In the genomic region with DNA sequence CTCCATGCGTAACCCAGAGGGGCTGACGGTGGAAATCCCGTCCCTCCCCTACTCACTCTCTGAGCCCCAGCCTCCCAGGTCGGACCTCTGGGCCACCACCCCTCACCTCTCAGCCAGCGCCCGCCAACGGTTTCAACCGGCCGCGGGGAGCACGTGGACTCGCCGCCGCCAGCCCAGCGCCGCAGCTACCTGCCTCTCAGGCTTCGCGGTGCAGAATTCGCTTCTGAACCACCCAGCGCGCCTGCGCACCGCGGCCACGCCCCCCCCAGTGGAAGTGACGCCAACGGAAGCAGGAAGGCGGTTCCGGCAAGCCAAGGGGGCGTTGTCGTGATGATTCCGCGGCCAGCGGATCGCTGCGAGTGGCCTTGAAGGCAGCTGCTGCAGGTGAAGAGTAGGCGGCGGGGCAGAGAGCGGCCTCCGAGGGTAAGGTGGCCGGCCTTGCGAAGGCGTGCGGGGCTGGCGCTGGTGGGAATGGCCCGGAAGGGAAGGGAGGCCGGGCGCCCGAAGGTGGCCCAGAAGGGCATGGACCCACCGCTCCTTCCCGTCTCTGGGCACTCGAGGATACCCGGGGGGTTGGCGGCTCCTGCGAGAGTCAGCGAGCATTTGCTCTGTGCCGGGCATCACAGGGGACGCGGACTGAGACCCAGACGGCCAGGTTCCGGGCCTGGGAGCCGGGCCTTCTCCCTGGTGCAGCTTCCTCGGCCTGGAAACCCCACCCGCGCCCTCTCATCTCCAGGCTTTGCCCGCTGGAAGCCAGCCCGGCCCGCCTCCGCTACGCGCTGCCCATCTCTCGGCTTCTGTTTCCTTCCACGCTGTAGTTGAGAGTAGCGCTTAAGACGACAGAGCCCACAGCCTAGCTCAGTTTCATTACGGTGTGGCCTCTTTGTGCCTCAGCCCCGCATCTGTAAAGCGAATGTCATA, we compare ENCODE assay signal across 1 cellular context.
TF ChIP-seq lines count a peak whose summit lies in the region.

A gene with protein sequence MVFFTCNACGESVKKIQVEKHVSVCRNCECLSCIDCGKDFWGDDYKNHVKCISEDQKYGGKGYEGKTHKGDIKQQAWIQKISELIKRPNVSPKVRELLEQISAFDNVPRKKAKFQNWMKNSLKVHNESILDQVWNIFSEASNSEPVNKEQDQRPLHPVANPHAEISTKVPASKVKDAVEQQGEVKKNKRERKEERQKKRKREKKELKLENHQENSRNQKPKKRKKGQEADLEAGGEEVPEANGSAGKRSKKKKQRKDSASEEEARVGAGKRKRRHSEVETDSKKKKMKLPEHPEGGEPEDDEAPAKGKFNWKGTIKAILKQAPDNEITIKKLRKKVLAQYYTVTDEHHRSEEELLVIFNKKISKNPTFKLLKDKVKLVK (minus strand): TSS at position 225 of the 921 bp plus-strand sequence. CDS start 6,412 bp downstream, outside the sequence.
A gene with protein sequence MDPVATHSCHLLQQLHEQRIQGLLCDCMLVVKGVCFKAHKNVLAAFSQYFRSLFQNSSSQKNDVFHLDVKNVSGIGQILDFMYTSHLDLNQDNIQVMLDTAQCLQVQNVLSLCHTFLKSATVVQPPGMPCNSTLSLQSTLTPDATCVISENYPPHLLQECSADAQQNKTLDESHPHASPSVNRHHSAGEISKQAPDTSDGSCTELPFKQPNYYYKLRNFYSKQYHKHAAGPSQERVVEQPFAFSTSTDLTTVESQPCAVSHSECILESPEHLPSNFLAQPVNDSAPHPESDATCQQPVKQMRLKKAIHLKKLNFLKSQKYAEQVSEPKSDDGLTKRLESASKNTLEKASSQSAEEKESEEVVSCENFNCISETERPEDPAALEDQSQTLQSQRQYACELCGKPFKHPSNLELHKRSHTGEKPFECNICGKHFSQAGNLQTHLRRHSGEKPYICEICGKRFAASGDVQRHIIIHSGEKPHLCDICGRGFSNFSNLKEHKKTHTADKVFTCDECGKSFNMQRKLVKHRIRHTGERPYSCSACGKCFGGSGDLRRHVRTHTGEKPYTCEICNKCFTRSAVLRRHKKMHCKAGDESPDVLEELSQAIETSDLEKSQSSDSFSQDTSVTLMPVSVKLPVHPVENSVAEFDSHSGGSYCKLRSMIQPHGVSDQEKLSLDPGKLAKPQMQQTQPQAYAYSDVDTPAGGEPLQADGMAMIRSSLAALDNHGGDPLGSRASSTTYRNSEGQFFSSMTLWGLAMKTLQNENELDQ (plus strand): TSS at position 322 of the 921 bp plus-strand sequence. CDS start 9,695 bp downstream, outside the sequence.

TF ChIP-seq in GM12878, 131 proteins besides CTCF, POLR2A, EP300 and RAD21 (continues in another document):
- TF ChIP-seq ZNF207 (IDR thresholded peaks at IDR 0.05; ENCODE audit: borderline replicate concordance) = 0 out of 2 replicates have a peak, but pooled peaks have one; percentile 18
- TF ChIP-seq NR2C1 (IDR thresholded peaks at IDR 0.05) = no peak
- TF ChIP-seq USF2 (IDR thresholded peaks at IDR 0.05; ENCODE audit: borderline replicate concordance, low read depth, low read length) = peak; percentile 31
- 0 out of 2 replicates have a peak, but pooled peaks have one; percentile 34 for TF ChIP-seq ELK1 (IDR thresholded peaks at IDR 0.05; ENCODE audit: low read depth, low read length)
- peak; percentile 50; the same call in 1 of the 2 replicates for TF ChIP-seq POLR2AphosphoS2 (IDR thresholded peaks at IDR 0.05; ENCODE audit: low read depth, low read length)
- 0 out of 2 replicates have a peak, but pooled peaks have one; percentile 1 for TF ChIP-seq SPI1 (IDR thresholded peaks at IDR 0.05; ENCODE audit: borderline replicate concordance, insufficient read depth, low read depth, low read length)
- TF ChIP-seq IKZF2 (IDR thresholded peaks at IDR 0.05) = no peak
- 0 out of 2 replicates have a peak, but pooled peaks have one; percentile 54 for TF ChIP-seq LARP7 (IDR thresholded peaks at IDR 0.05)
- no peak for TF ChIP-seq RUNX3 (IDR thresholded peaks at IDR 0.05; ENCODE audit: low read length)
- peak; percentile 88 for TF ChIP-seq HDGF (IDR thresholded peaks at IDR 0.05)
- no peak for TF ChIP-seq CEBPB (IDR thresholded peaks at IDR 0.05; ENCODE audit: borderline replicate concordance in 1 of 2, low read depth in 2 of 2, low read length in 2 of 2)
- TF ChIP-seq TAF1 (IDR thresholded peaks at IDR 0.05; ENCODE audit: borderline replicate concordance, low read depth, low read length) = peak; percentile 72; the same call in 1 of the 2 replicates
- TF ChIP-seq FOXK2 (IDR thresholded peaks at IDR 0.05) = peak; percentile 7; the same call in 1 of the 2 replicates
- no peak for TF ChIP-seq NFIC (IDR thresholded peaks at IDR 0.05; ENCODE audit: low read depth, low read length)
- no peak for TF ChIP-seq SUPT20H (IDR thresholded peaks at IDR 0.05; ENCODE audit: borderline replicate concordance, control insufficient read depth, low read depth, low read length)
- TF ChIP-seq MEF2A (IDR thresholded peaks at IDR 0.05; ENCODE audit: insufficient read depth, low read depth, low read length) = no peak
- peak; percentile 89 for TF ChIP-seq CREB1 (IDR thresholded peaks at IDR 0.05; ENCODE audit: low read depth)
- no peak for TF ChIP-seq EED (IDR thresholded peaks at IDR 0.05; ENCODE audit: low read depth)
- TF ChIP-seq, protein P1, sequence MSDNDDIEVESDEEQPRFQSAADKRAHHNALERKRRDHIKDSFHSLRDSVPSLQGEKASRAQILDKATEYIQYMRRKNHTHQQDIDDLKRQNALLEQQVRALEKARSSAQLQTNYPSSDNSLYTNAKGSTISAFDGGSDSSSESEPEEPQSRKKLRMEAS (IDR thresholded peaks at IDR 0.05; ENCODE audit: low read depth, low read length) = peak; percentile 97
- peak; percentile 68; the same call in 1 of the 2 replicates for TF ChIP-seq NBN (IDR thresholded peaks at IDR 0.05)
- no peak for TF ChIP-seq SMC3 (IDR thresholded peaks at IDR 0.05; ENCODE audit: borderline replicate concordance, low read length)
- no peak for TF ChIP-seq TCF7 (IDR thresholded peaks at IDR 0.05; ENCODE audit: borderline replicate concordance)
- no peak for TF ChIP-seq RFX5 (IDR thresholded peaks at IDR 0.05; ENCODE audit: low read depth, low read length)
- TF ChIP-seq CHD2 (IDR thresholded peaks at IDR 0.05; ENCODE audit: borderline replicate concordance, low read depth, low read length) = peak; percentile 52; the same call in 1 of the 2 replicates
- no peak for TF ChIP-seq SMARCA5 (IDR thresholded peaks at IDR 0.05)
- no peak for TF ChIP-seq BCL3 (IDR thresholded peaks at IDR 0.05; ENCODE audit: borderline replicate concordance, insufficient read depth, low read depth, low read length, poor library complexity, severe bottlenecking)
- TF ChIP-seq BMI1 (IDR thresholded peaks at IDR 0.05; ENCODE audit: borderline replicate concordance) = no peak
- TF ChIP-seq SP1 (IDR thresholded peaks at IDR 0.05; ENCODE audit: low read depth, low read length) = peak; percentile 43
- no peak for TF ChIP-seq HSF1 (IDR thresholded peaks at IDR 0.05; ENCODE audit: low read depth, low read length)
- TF ChIP-seq, protein P2, sequence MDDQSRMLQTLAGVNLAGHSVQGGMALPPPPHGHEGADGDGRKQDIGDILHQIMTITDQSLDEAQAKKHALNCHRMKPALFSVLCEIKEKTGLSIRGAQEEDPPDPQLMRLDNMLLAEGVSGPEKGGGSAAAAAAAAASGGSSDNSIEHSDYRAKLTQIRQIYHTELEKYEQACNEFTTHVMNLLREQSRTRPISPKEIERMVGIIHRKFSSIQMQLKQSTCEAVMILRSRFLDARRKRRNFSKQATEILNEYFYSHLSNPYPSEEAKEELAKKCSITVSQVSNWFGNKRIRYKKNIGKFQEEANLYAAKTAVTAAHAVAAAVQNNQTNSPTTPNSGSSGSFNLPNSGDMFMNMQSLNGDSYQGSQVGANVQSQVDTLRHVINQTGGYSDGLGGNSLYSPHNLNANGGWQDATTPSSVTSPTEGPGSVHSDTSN (IDR thresholded peaks at IDR 0.05; ENCODE audit: insufficient replicate concordance, low read depth, low read length) = no peak
- TF ChIP-seq NRF1 (conservative IDR thresholded peaks at IDR 0.05; ENCODE audit: low read depth, low read length) = peak; percentile 84
- TF ChIP-seq RAD51 (IDR thresholded peaks at IDR 0.05) = peak; percentile 34; the same call in 1 of the 2 replicates
- TF ChIP-seq CREM (IDR thresholded peaks at IDR 0.05; ENCODE audit: low read depth) = peak; percentile 92
- TF ChIP-seq BCLAF1 (IDR thresholded peaks at IDR 0.05) = no peak
- no peak for TF ChIP-seq ESRRA (IDR thresholded peaks at IDR 0.05; ENCODE audit: low read length)
- TF ChIP-seq ASH2L (IDR thresholded peaks at IDR 0.05; ENCODE audit: borderline replicate concordance, low read depth) = no peak
- peak; percentile 47; the same call in 1 of the 2 replicates for TF ChIP-seq PML (IDR thresholded peaks at IDR 0.05; ENCODE audit: low read length)
- no peak for TF ChIP-seq SREBF1 (IDR thresholded peaks at IDR 0.05; ENCODE audit: low read length)
- TF ChIP-seq NR2C2 (IDR thresholded peaks at IDR 0.05; ENCODE audit: borderline replicate concordance, control insufficient read depth, insufficient read length, low read depth) = no peak
- TF ChIP-seq WRNIP1 (IDR thresholded peaks at IDR 0.05; ENCODE audit: borderline replicate concordance, low read depth, low read length) = no peak
- TF ChIP-seq NR2F1 (conservative IDR thresholded peaks at IDR 0.05) = no peak
- no peak for TF ChIP-seq FOS (IDR thresholded peaks at IDR 0.05; ENCODE audit: borderline replicate concordance, extremely low read depth, insufficient read length)
- no peak for TF ChIP-seq NFYA (IDR thresholded peaks at IDR 0.05; ENCODE audit: borderline replicate concordance, low read depth, low read length)
- TF ChIP-seq KAT2A (conservative IDR thresholded peaks at IDR 0.05; ENCODE audit: control insufficient read depth, low read depth, low read length) = no peak
